ENCODE assay signal across 9 cellular contexts in the genomic region with DNA sequence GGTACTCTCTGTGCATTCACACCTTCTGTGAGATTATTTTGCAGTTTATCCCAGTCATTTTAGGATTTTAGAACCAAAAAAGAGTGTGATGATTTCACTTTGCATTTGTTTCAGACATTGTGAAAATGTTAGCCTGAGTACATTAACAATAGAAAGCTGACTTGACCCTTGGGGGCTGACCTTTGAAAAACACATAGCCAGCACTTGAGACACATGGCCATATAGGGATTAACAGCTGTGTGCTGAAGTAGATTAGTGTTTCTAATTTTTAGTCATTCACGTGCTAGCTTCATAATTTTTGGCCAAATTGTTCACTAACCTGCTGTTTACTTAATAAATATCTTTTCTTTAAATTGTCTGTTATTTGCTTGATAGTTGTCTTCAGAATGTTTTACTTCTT. TPM values are rescaled to one million over a fixed set of nuclear protein-coding genes. Genes with fewer than 3 reads are reported as not detected.
DNase-seq lines count a peak whose midpoint lies in the region; ATAC-seq and TF ChIP-seq lines count a peak whose summit lies in the region.
"Had no signal": no experiment of that assay in that cellular context is flagged by ENCODE, and none has a peak within 500 bp of the region (broad histone marks: within the 10 kb centered on the region; RNA-seq: fewer than 3 reads in every experiment).

No MANE protein-coding gene starts in this region.

- H3K9me3 Mint-ChIP-seq in activated CD8-positive, alpha-beta T cell treated with anti-CD3 and anti-CD28 coated beads for 36 hours, result no peaks in the 10 kb centered on the region
- H3K9me3 Mint-ChIP-seq in stimulated activated memory B cell treated with anti-CD40 and anti-IgM and Interleukin-4, amounts not matched to agents 10 μg/mL and 1 μg/mL and 100 μg/mL, for 72 hours, result no peaks in the 10 kb centered on the region
- H3K9me3 Mint-ChIP-seq: memory B cell had no signal

- H3K36me3 Mint-ChIP-seq in activated CD8-positive, alpha-beta T cell treated with anti-CD3 and anti-CD28 coated beads for 36 hours (ENCODE audit: low read depth), result peaks cover 42% of the 10 kb centered on the region
- H3K36me3 Mint-ChIP-seq in stimulated activated memory B cell treated with anti-CD40 and anti-IgM and Interleukin-4, amounts not matched to agents 10 μg/mL and 1 μg/mL and 100 μg/mL, for 72 hours, result peaks cover 40% of the 10 kb centered on the region

- TF ChIP-seq CTCF in activated CD8-positive, alpha-beta T cell treated with anti-CD3 and anti-CD28 coated beads for 36 hours (IDR thresholded peaks at IDR 0.05), result no peak
- no peak for TF ChIP-seq CTCF in foreskin fibroblast (IDR thresholded peaks at IDR 0.05; ENCODE audit: low read depth, low read length)

- no peak overlapping the region for H3K27ac Mint-ChIP-seq in activated CD8-positive, alpha-beta T cell treated with anti-CD3 and anti-CD28 coated beads for 36 hours
- H3K27ac Mint-ChIP-seq in stimulated activated memory B cell treated with anti-CD40 and anti-IgM and Interleukin-4, amounts not matched to agents 10 μg/mL and 1 μg/mL and 100 μg/mL, for 72 hours, result no peak overlapping the region

- peak overlapping the region; percentile 70 to 91 for H3K4me3 ChIP-seq in foreskin fibroblast (ENCODE audit: low read depth in 1 of 2, low read length in 2 of 2)

- DNase-seq in NCI-H2227 treated with DMSO at 0.1 percent for 48 hours (lab: John Stamatoyannopoulos, UW), result peak; percentile 4
- no peak for DNase-seq in NCI-H2227 (lab: John Stamatoyannopoulos, UW; ENCODE audit: unreplicated experiment)
- no peak for DNase-seq in activated CD8-positive, alpha-beta T cell treated with anti-CD3 and anti-CD28 coated beads for 36 hours
- DNase-seq in foreskin fibroblast, result peak in 1 of 2 donors; percentile 42
- DNase-seq in OCI-M1 (lab: John Stamatoyannopoulos, UW), result no peak
- no peak for DNase-seq in SW 1271 (lab: John Stamatoyannopoulos, UW)

- no peaks in the 10 kb centered on the region for H3K27me3 Mint-ChIP-seq in activated CD8-positive, alpha-beta T cell treated with anti-CD3 and anti-CD28 coated beads for 36 hours
- H3K27me3 Mint-ChIP-seq in stimulated activated memory B cell treated with anti-CD40 and anti-IgM and Interleukin-4, amounts not matched to agents 10 μg/mL and 1 μg/mL and 100 μg/mL, for 72 hours, result no peaks in the 10 kb centered on the region
- H3K27me3 Mint-ChIP-seq: memory B cell had no signal

- no peak for ATAC-seq in activated CD8-positive, alpha-beta T cell treated with anti-CD3 and anti-CD28 coated beads for 36 hours
- ATAC-seq in stimulated activated memory B cell treated with anti-CD40 and anti-IgM and Interleukin-4, amounts not matched to agents 10 μg/mL and 1 μg/mL and 100 μg/mL, for 72 hours, result no peak
- ATAC-seq in HG03095 (IDR thresholded peaks at IDR 0.05; ENCODE audit: unreplicated experiment), result no peak

- POLR2A ChIA-PET in activated CD8-positive, alpha-beta T cell treated with anti-CD3 and anti-CD28 coated beads for 36 hours (lab: Charles Lee), result interaction anchor here (2.2 to 7.4 kb wide), 2 partner anchors 9 to 52 kb away, joined by 8 to 50 read pairs; partner anchors contain the start of gene CLN6

- H3K4me1 Mint-ChIP-seq in activated CD8-positive, alpha-beta T cell treated with anti-CD3 and anti-CD28 coated beads for 36 hours (ENCODE audit: low read depth), result peaks cover 53% of the 10 kb centered on the region
- H3K4me1 Mint-ChIP-seq in stimulated activated memory B cell treated with anti-CD40 and anti-IgM and Interleukin-4, amounts not matched to agents 10 μg/mL and 1 μg/mL and 100 μg/mL, for 72 hours, result peaks cover 61% of the 10 kb centered on the region

- intact Hi-C loops in activated CD8-positive, alpha-beta T cell treated with anti-CD3 and anti-CD28 coated beads for 36 hours (cut with micrococcal nuclease), result no loop called here

- H3K4me3 Mint-ChIP-seq in activated CD8-positive, alpha-beta T cell treated with anti-CD3 and anti-CD28 coated beads for 36 hours, result peak overlapping the region; percentile 93
- peak overlapping the region; percentile 99 for H3K4me3 Mint-ChIP-seq in stimulated activated memory B cell treated with anti-CD40 and anti-IgM and Interleukin-4, amounts not matched to agents 10 μg/mL and 1 μg/mL and 100 μg/mL, for 72 hours

- CTCF ChIA-PET in activated CD8-positive, alpha-beta T cell treated with anti-CD3 and anti-CD28 coated beads for 36 hours (lab: Charles Lee), result interaction anchor here (0.7 to 3.8 kb wide), 9 partner anchors 8 to 99 kb away, joined by 3 to 17 read pairs (median 4); partner anchors contain the start of gene CLN6

RNA-seq across cellular contexts. Expression of gene FEM1B, which starts 3.5 kb away (rescaled TPM):
- total RNA-seq in activated CD8-positive, alpha-beta T cell treated with anti-CD3 and anti-CD28 coated beads for 36 hours, result 10 to 100 TPM; 37.1 to 44.4 TPM

RNA-seq across cellular contexts. Expression of gene CLN6, which starts 51.5 kb away (rescaled TPM):
- total RNA-seq in activated CD8-positive, alpha-beta T cell treated with anti-CD3 and anti-CD28 coated beads for 36 hours, result 10 to 100 TPM; 43.1 to 47.2 TPM
